19 cellular contexts compared by ENCODE assay signal in genomic region chr15:90016721-90017120, GRCh38. TPM values are rescaled to one million over a fixed set of nuclear protein-coding genes. Genes with fewer than 3 reads are reported as not detected.
DNase-seq lines count a peak whose midpoint lies in the region; ATAC-seq and TF ChIP-seq lines count a peak whose summit lies in the region.
"Had no signal": no experiment of that assay in that cellular context is flagged by ENCODE, and none has a peak within 500 bp of the region (broad histone marks: within the 10 kb centered on the region; RNA-seq: fewer than 3 reads in every experiment).

No MANE protein-coding gene starts in this region.

- H2AFZ ChIP-seq in osteoblast (ENCODE audit: low read length) (no peak overlapping the region), hepatocyte (no peak overlapping the region)

- TF ChIP-seq POLR2A in transverse colon (IDR thresholded peaks at IDR 0.05) = no peak

- H3K27ac ChIP-seq in RWPE1 (peak overlapping the region; percentile 69), foreskin keratinocyte (no peak overlapping the region), transverse colon (peak overlapping the region; percentile 67 to 79 (median 72)), osteoblast (ENCODE audit: low read depth, low read length) (no peak overlapping the region), hepatocyte (no peak overlapping the region)
- H3K27ac ChIP-seq: breast epithelium, C4-2B, SK-N-MC had no signal

- POLR2A ChIA-PET in RWPE1 (lab: Yijun Ruan, JAX; ENCODE audit: low non-redundant PET) = no interaction called here

- H3K4me1 ChIP-seq in foreskin keratinocyte (peaks cover 23% of the 10 kb centered on the region), transverse colon (peaks cover 0 to 80% (median 41%) of the 10 kb centered on the region in 4 donors), osteoblast (ENCODE audit: insufficient read depth, low read length) (no peaks in the 10 kb centered on the region), hepatocyte (ENCODE audit: insufficient read depth) (no peaks in the 10 kb centered on the region)
- H3K4me1 ChIP-seq: breast epithelium had no signal

- no peak for TF ChIP-seq EP300 in transverse colon (IDR thresholded peaks at IDR 0.05; ENCODE audit: low read depth)

- peaks cover 26% of the 10 kb centered on the region for H4K20me1 ChIP-seq in osteoblast (ENCODE audit: insufficient read depth, low read length)
- H4K20me1 ChIP-seq in hepatocyte (ENCODE audit: insufficient read depth, poor library complexity, severe bottlenecking) = peaks cover 6% of the 10 kb centered on the region

- intact Hi-C loops in transverse colon (cut with DNase I; ENCODE audit: low total_unique reads) = no loop called here

- no peak overlapping the region for H3K4me3 Mint-ChIP-seq in activated naive CD4-positive, alpha-beta T cell treated with anti-CD3 and anti-CD28 coated beads, Interleukin-2, amount 10 ng/mL, durations not matched to agents 7 days and 5 days
- no peak overlapping the region for H3K4me3 Mint-ChIP-seq in nephron progenitor cell
- H3K4me3 Mint-ChIP-seq: IgD-negative memory B cell, natural killer cell, WTC11 had no signal

- CTCF ChIA-PET in activated naive CD4-positive, alpha-beta T cell treated with anti-CD3 and anti-CD28 coated beads, Interleukin-2, amount 10 ng/mL, durations not matched to agents 7 days and 5 days (lab: Charles Lee) = interaction anchor here (1.3 to 1.5 kb wide), 2 partner anchors 13 to 43 kb away, joined by 4 read pairs; no protein-coding TSS in a partner anchor
- CTCF ChIA-PET in RWPE1 (lab: Yijun Ruan, JAX) = no interaction called here

- H3K4me2 ChIP-seq in osteoblast (ENCODE audit: insufficient read depth, low read length) (no peak overlapping the region), hepatocyte (no peak overlapping the region)

- 51% methylated on average over 4 of the region's 4 CpGs; no CpG with 5 or more reads in 1 of the 2 donors for WGBS in transverse colon (ENCODE audit: low coverage in 1 of 2), 2 donors
- whole genome bisulfite sequencing in hepatocyte (ENCODE audit: low lambda C conversion rate, missing lambda C conversion rate) = 45% methylated on average over 4 of the region's 4 CpGs

- no peaks in the 10 kb centered on the region for H3K9me2 ChIP-seq in hepatocyte (replicated peaks; ENCODE audit: insufficient read depth)

- ATAC-seq in foreskin keratinocyte = peak; percentile 41
- ATAC-seq: natural killer cell, sciatic nerve, WTC11 had no signal

- no peak overlapping the region for H3K27ac Mint-ChIP-seq in activated naive CD4-positive, alpha-beta T cell treated with anti-CD3 and anti-CD28 coated beads, Interleukin-2, amount 10 ng/mL, durations not matched to agents 7 days and 5 days
- no peak overlapping the region for H3K27ac Mint-ChIP-seq in nephron progenitor cell
- H3K27ac Mint-ChIP-seq: IgD-negative memory B cell, natural killer cell, WTC11 had no signal

- H3K27me3 Mint-ChIP-seq in activated naive CD4-positive, alpha-beta T cell treated with anti-CD3 and anti-CD28 coated beads, Interleukin-2, amount 10 ng/mL, durations not matched to agents 7 days and 5 days = no peaks in the 10 kb centered on the region
- H3K27me3 Mint-ChIP-seq in nephron progenitor cell (ENCODE audit: low read depth, poor library complexity) = peaks cover 3% of the 10 kb centered on the region
- H3K27me3 Mint-ChIP-seq: IgD-negative memory B cell had no signal

- TF ChIP-seq CTCF in RWPE1 (conservative IDR thresholded peaks at IDR 0.05; ENCODE audit: low read depth) (no peak), foreskin keratinocyte (conservative IDR thresholded peaks at IDR 0.05) (no peak), transverse colon (IDR thresholded peaks at IDR 0.05) (no peak), osteoblast (IDR thresholded peaks at IDR 0.05; ENCODE audit: extremely low read depth, low read depth, low read length) (no peak), hepatocyte (IDR thresholded peaks at IDR 0.05; ENCODE audit: poor library complexity) (no peak), nephron progenitor cell (IDR thresholded peaks at IDR 0.05) (no peak)

- H3K9me3 Mint-ChIP-seq in activated naive CD4-positive, alpha-beta T cell treated with anti-CD3 and anti-CD28 coated beads, Interleukin-2, amount 10 ng/mL, durations not matched to agents 7 days and 5 days = peaks cover 13% of the 10 kb centered on the region
- peaks cover 26% of the 10 kb centered on the region for H3K9me3 Mint-ChIP-seq in nephron progenitor cell

- H3K4me3 ChIP-seq in transverse colon = no peak overlapping the region
- H3K4me3 ChIP-seq in osteoblast (ENCODE audit: insufficient read depth, low read length) = no peak overlapping the region
- H3K4me3 ChIP-seq in hepatocyte = no peak overlapping the region
- H3K4me3 ChIP-seq: breast epithelium, SK-N-MC had no signal

- H3K36me3 ChIP-seq in transverse colon = no peaks in the 10 kb centered on the region
- peaks cover 2% of the 10 kb centered on the region for H3K36me3 ChIP-seq in osteoblast (ENCODE audit: insufficient read depth, low read length)
- H3K36me3 ChIP-seq in hepatocyte (replicated peaks; ENCODE audit: insufficient read depth, low read depth) = no peaks in the 10 kb centered on the region
- H3K36me3 ChIP-seq: breast epithelium had no signal

- in situ Hi-C loops in transverse colon (cut with MboI; ENCODE audit: low pct_ligation_motif_present in 1 of 4, low pct_unique_long_range_greater_than_20kb in 1 of 4, low sequenced_read_pairs in 3 of 4) = no loop called here

- H3K9me3 ChIP-seq in transverse colon (peaks cover 3 to 5% of the 10 kb centered on the region in 2 donors), osteoblast (ENCODE audit: low read depth, low read length) (no peaks in the 10 kb centered on the region), hepatocyte (ENCODE audit: low read depth) (peaks cover 3% of the 10 kb centered on the region)

- H3K36me3 Mint-ChIP-seq in activated naive CD4-positive, alpha-beta T cell treated with anti-CD3 and anti-CD28 coated beads, Interleukin-2, amount 10 ng/mL, durations not matched to agents 7 days and 5 days = peaks cover 15% of the 10 kb centered on the region
- peaks cover 34% of the 10 kb centered on the region for H3K36me3 Mint-ChIP-seq in nephron progenitor cell (ENCODE audit: low read depth)
- H3K36me3 Mint-ChIP-seq: natural killer cell had no signal

- peak; percentile 49 for DNase-seq in activated naive CD4-positive, alpha-beta T cell treated with anti-CD3 and anti-CD28 coated beads, Interleukin-2, amount 10 ng/mL, durations not matched to agents 7 days and 5 days
- no peak for DNase-seq in activated naive CD4-positive, alpha-beta T cell treated with Interleukin-2 at 50 U/mL for 16 hours
- no peak for DNase-seq in RWPE1 (ENCODE audit: low spot score)
- no peak for DNase-seq in foreskin keratinocyte
- DNase-seq in transverse colon = peak; percentile 26
- no peak for DNase-seq in osteoblast (ENCODE audit: insufficient read length, low spot score, missing footprints)
- DNase-seq in hepatocyte (ENCODE audit: low spot score) = no peak
- no peak for DNase-seq in nephron progenitor cell
- DNase-seq: foreskin fibroblast, kidney glomerular epithelial cell, mesenchymal stem cell, natural killer cell, NCI-H146 had no signal

- H3K27me3 ChIP-seq in foreskin keratinocyte (no peaks in the 10 kb centered on the region), transverse colon (no peaks in the 10 kb centered on the region), osteoblast (ENCODE audit: insufficient read depth, low read length) (no peaks in the 10 kb centered on the region), hepatocyte (no peaks in the 10 kb centered on the region)
- H3K27me3 ChIP-seq: breast epithelium had no signal

- H3K79me2 ChIP-seq in osteoblast (ENCODE audit: insufficient read depth, low read length) (peaks cover 71% of the 10 kb centered on the region), hepatocyte (peaks cover 99% of the 10 kb centered on the region)

- H3K4me1 Mint-ChIP-seq in activated naive CD4-positive, alpha-beta T cell treated with anti-CD3 and anti-CD28 coated beads, Interleukin-2, amount 10 ng/mL, durations not matched to agents 7 days and 5 days = peaks cover 53% of the 10 kb centered on the region
- peaks cover 47% of the 10 kb centered on the region for H3K4me1 Mint-ChIP-seq in nephron progenitor cell

RNA-seq across cellular contexts. Expression of gene ZNF710, which starts 15.6 kb away (rescaled TPM):
- 30.3 and 36.8 TPM in 2 replicates for total RNA-seq in foreskin keratinocyte
- 25.1 and 32.1 TPM in 2 replicates for polyA plus RNA-seq in foreskin keratinocyte
- total RNA-seq in transverse colon = 10 to 100 TPM; 27.3 to 43.4 (median 35.6) TPM
- 10.3 and 10.9 TPM in 2 replicates for total RNA-seq in osteoblast
- total RNA-seq in hepatocyte = 14.2 and 17.2 TPM in 2 replicates
- polyA plus RNA-seq in hepatocyte = 14.5 and 19.7 TPM in 2 replicates

Comparison
In these comparisons a context has a peak if more than half of its experiments do, and no peak if none do; other contexts are left out.
1. DNase-seq: peak in activated naive CD4-positive, alpha-beta T cell treated with anti-CD3 and anti-CD28 coated beads, Interleukin-2, amount 10 ng/mL, durations not matched to agents 7 days and 5 days (single experiment) and transverse colon (single experiment); none in activated naive CD4-positive, alpha-beta T cell treated with Interleukin-2 at 50 U/mL for 16 hours (single experiment), RWPE1 (single experiment), foreskin keratinocyte (0 of 2), osteoblast (single experiment), hepatocyte (single experiment) and nephron progenitor cell (single experiment).
2. H3K27ac ChIP-seq: peak in RWPE1 (single experiment) and transverse colon (4 of 4); none in foreskin keratinocyte (single experiment), osteoblast (single experiment) and hepatocyte (single experiment).